ENCODE assay signal across 8 cellular contexts in genomic region chr2:175181104-175181876, GRCh38. TPM values are rescaled to one million over a fixed set of nuclear protein-coding genes. Genes with fewer than 3 reads are reported as not detected.
DNase-seq lines count a peak whose midpoint lies in the region; ATAC-seq, FAIRE-seq and TF ChIP-seq lines count a peak whose summit lies in the region.

Gene ATP5MC3, minus strand, starts transcription at chr2:175181710. Its CDS starts 317 bp downstream, at chr2:175181393.

- no peaks in the 10 kb centered on the region; a peak in 2 of 5 replicates for H3K27me3 ChIP-seq in HepG2 (ENCODE audit: control insufficient read depth in 1 of 2, insufficient read depth in 2 of 2, low read length in 2 of 2)

- in situ Hi-C loops in HepG2 (cut with HindIII; ENCODE audit: extremely low pct_ligation_motif_present, low pct_unique_long_range_greater_than_20kb), result loop anchor here (10.0 kb wide), 1 partner anchor 146 kb away; no protein-coding TSS in a partner anchor

- no peak for TF ChIP-seq RAD21 in HepG2 (CRISPR knock-in tag; IDR thresholded peaks at IDR 0.05)

- peak within 1 kb of the TSS; percentile 99 for H2AFZ ChIP-seq in HepG2 (ENCODE audit: low read length)

- peaks cover 16% of the 10 kb centered on the region for H3K4me1 Mint-ChIP-seq in dendritic cell treated with granulocyte-macrophage colony-stimulating factor and Interleukin-4, amounts not matched to agents 40 ng/mL and 50 ng/mL, for 4 days (ENCODE audit: low read depth)

- intact Hi-C loops in dendritic cell treated with granulocyte-macrophage colony-stimulating factor and Interleukin-4, amounts not matched to agents 40 ng/mL and 50 ng/mL, for 4 days (cut with micrococcal nuclease), result loop anchor here (1.0 kb wide), 1 partner anchor 13 kb away; the partner anchor contains the start of gene ATF2
- intact Hi-C loops in HepG2 (cut with micrococcal nuclease; ENCODE audit: unreplicated experiment), result loop anchor here (1.0 to 2.0 kb wide), 2 partner anchors 13 to 150 kb away; partner anchors contain the start of gene ATF2

- ATAC-seq in GM19328 (IDR thresholded peaks at IDR 0.05; ENCODE audit: unreplicated experiment), result peak; percentile 84
- ATAC-seq in HG03520 (IDR thresholded peaks at IDR 0.05; ENCODE audit: unreplicated experiment), result peak; percentile 79
- peak; percentile 95 for ATAC-seq in HepG2

- peak within 1 kb of the TSS; percentile 95 for H3K27ac Mint-ChIP-seq in dendritic cell treated with granulocyte-macrophage colony-stimulating factor and Interleukin-4, amounts not matched to agents 40 ng/mL and 50 ng/mL, for 4 days

- peaks cover 37% of the 10 kb centered on the region for H3K79me2 ChIP-seq in HepG2 (ENCODE audit: insufficient read depth, low read length)

- H3K36me3 ChIP-seq in HepG2 (replicated peaks in 1 of 2; ENCODE audit: control insufficient read depth in 1 of 2, insufficient read depth in 2 of 2, low read length in 2 of 2), result peaks cover 2 to 36% of the 10 kb centered on the region in 2 experiments; a peak in 4 of 5 replicates

- CTCF ChIA-PET in HepG2 (lab: Yijun Ruan, JAX; ENCODE audit: low intra/inter-chr PET ratio, low total read pairs), result no interaction called here

- no peaks in the 10 kb centered on the region for H3K9me3 Mint-ChIP-seq in dendritic cell treated with granulocyte-macrophage colony-stimulating factor and Interleukin-4, amounts not matched to agents 40 ng/mL and 50 ng/mL, for 4 days

- peak; percentile 25; the same call in 1 of the 2 replicates for TF ChIP-seq CTCF in C4-2B (conservative IDR thresholded peaks at IDR 0.05)
- TF ChIP-seq CTCF in HepG2 (CRISPR knock-in tag; IDR thresholded peaks at IDR 0.05), result peak; percentile 43; the same call in 1 of the 2 replicates

- POLR2A ChIA-PET in HepG2 (lab: Yijun Ruan, JAX), result interaction anchor here (1.6 to 2.7 kb wide), 3 partner anchors 13 to 118 kb away, joined by 3 to 15 read pairs (median 3); partner anchors contain the start of gene ATF2

- peaks cover 2% of the 10 kb centered on the region for H3K27me3 Mint-ChIP-seq in dendritic cell treated with granulocyte-macrophage colony-stimulating factor and Interleukin-4, amounts not matched to agents 40 ng/mL and 50 ng/mL, for 4 days

- peak within 1 kb of the TSS; percentile 83 for H3K4me2 ChIP-seq in HepG2 (ENCODE audit: low read depth, low read length)

- peaks cover 59% of the 10 kb centered on the region for H3K36me3 Mint-ChIP-seq in dendritic cell treated with granulocyte-macrophage colony-stimulating factor and Interleukin-4, amounts not matched to agents 40 ng/mL and 50 ng/mL, for 4 days (ENCODE audit: low read depth)

- peaks cover 26% of the 10 kb centered on the region for H4K20me1 ChIP-seq in HepG2 (ENCODE audit: insufficient read depth, low read length)

- FAIRE-seq in HepG2 (lab: Jason Lieb, UNC), result peak; percentile 83

- H3K9ac ChIP-seq in HepG2 (ENCODE audit: insufficient read depth, low read depth, low read length), result peak within 1 kb of the TSS; percentile 98

- peaks cover 32% of the 10 kb centered on the region for H3K4me1 ChIP-seq in HepG2 (ENCODE audit: insufficient read depth, low read length)

- peak; percentile 83 to 98 for TF ChIP-seq POLR2A in HepG2 (IDR thresholded peaks at IDR 0.05; ENCODE audit: insufficient read depth in 1 of 2, low read depth in 2 of 2, low read length in 2 of 2)

- peak within 1 kb of the TSS; percentile 92 for H3K4me3 Mint-ChIP-seq in dendritic cell treated with granulocyte-macrophage colony-stimulating factor and Interleukin-4, amounts not matched to agents 40 ng/mL and 50 ng/mL, for 4 days

- H3K4me3 ChIP-seq in HepG2 (replicated peaks in 1 of 3; ENCODE audit: insufficient read depth in 1 of 3, low read depth in 2 of 3, low read length in 3 of 3), result peak within 1 kb of the TSS; percentile 74 to 97 (median 82)

- WGBS in HepG2 (ENCODE audit: low lambda C conversion rate), result under 1% methylated on average over 40 of the region's 53 CpGs

- TF ChIP-seq EP300 in HepG2 (IDR thresholded peaks at IDR 0.05; ENCODE audit: low read depth in 2 of 2, low read length in 2 of 2) (peak in 1 of 2 experiments; percentile 57; a peak in 2 of 4 replicates), HepG2 (CRISPR knock-in tag; IDR thresholded peaks at IDR 0.05; ENCODE audit: borderline replicate concordance) (peak; percentile 58; the same call in 1 of the 2 replicates)

- DNase-seq in NCI-H748 (lab: John Stamatoyannopoulos, UW; ENCODE audit: unreplicated experiment) (peak; percentile 97), HepG2 (ENCODE audit: low spot score) (peak; percentile 96)
- DNase-seq in activated CD4-positive, alpha-beta T cell treated with anti-CD3 and anti-CD28 coated beads, Interleukin-2, amount 50 U/mL, for 24 hours (ENCODE audit: low read depth in 1 of 2, low spot score in 1 of 2), result peak; percentile 86 to 90
- peak; percentile 91 for DNase-seq in stimulated activated CD4-positive, alpha-beta T cell treated with anti-CD3 and anti-CD28 coated beads, Interleukin-4, amount 100 ng/mL, for 1 hour

- TSS peak; percentile 82 for BruUV-seq in HepG2 (replicated peaks; lab: Mats Ljungman, UMichigan)

- H3K9me3 ChIP-seq in HepG2 (ENCODE audit: low read length), result no peaks in the 10 kb centered on the region

- peak within 1 kb of the TSS; percentile 98 for H3K27ac ChIP-seq in C4-2B
- peak within 1 kb of the TSS; percentile 88 for H3K27ac ChIP-seq in HepG2 (ENCODE audit: extremely low read length, insufficient read depth, low read length)

TF ChIP-seq in HepG2, 621 proteins besides CTCF, POLR2A, EP300 and RAD21 (continues in another document):
- TF ChIP-seq ZFYVE20 (CRISPR knock-in tag; IDR thresholded peaks at IDR 0.05; ENCODE audit: borderline replicate concordance, low read depth) (no peak), HDAC1 (CRISPR knock-in tag; IDR thresholded peaks at IDR 0.05) (peak; percentile 67), ELF4 (CRISPR knock-in tag; IDR thresholded peaks at IDR 0.05; ENCODE audit: borderline replicate concordance) (peak; percentile 91; the same call in 1 of the 2 replicates), EZH2 (conservative IDR thresholded peaks at IDR 0.05; ENCODE audit: low read depth, low read length) (no peak), ZBTB7A (CRISPR knock-in tag; IDR thresholded peaks at IDR 0.05) (peak; percentile 10; the same call in 1 of the 2 replicates), PAWR (CRISPR knock-in tag; IDR thresholded peaks at IDR 0.05; ENCODE audit: borderline replicate concordance) (no peak), DR1 (CRISPR knock-in tag; IDR thresholded peaks at IDR 0.05) (peak; percentile 95), ZKSCAN5 (CRISPR knock-in tag; IDR thresholded peaks at IDR 0.05) (no peak), NONO (IDR thresholded peaks at IDR 0.05) (no peak), NONO (CRISPR knock-in tag; conservative IDR thresholded peaks at IDR 0.05) (peak; percentile 85; the same call in 1 of the 2 replicates), ZNF460 (CRISPR knock-in tag; IDR thresholded peaks at IDR 0.05; ENCODE audit: borderline replicate concordance) (no peak; the same call in 1 of the 2 replicates), FOXC1 (CRISPR knock-in tag; IDR thresholded peaks at IDR 0.05; ENCODE audit: borderline replicate concordance) (peak; percentile 75), ZNF776 (CRISPR knock-in tag; IDR thresholded peaks at IDR 0.05) (peak; percentile 93; the same call in 1 of the 2 replicates), THYN1 (CRISPR knock-in tag; IDR thresholded peaks at IDR 0.05; ENCODE audit: borderline replicate concordance, low read depth) (no peak; the same call in 1 of the 2 replicates), ZSCAN29 (CRISPR knock-in tag; conservative IDR thresholded peaks at IDR 0.05) (no peak), SKI (IDR thresholded peaks at IDR 0.05; ENCODE audit: partially characterized antibody) (peak; percentile 58), XRCC5 (optimal IDR thresholded peaks at IDR 0.05; ENCODE audit: low read length) (peak; percentile 80), TEAD2 (CRISPR knock-in tag; IDR thresholded peaks at IDR 0.05) (no peak), ZNF484 (CRISPR knock-in tag; IDR thresholded peaks at IDR 0.05; ENCODE audit: borderline replicate concordance, low read depth) (no peak), ZFP36 (IDR thresholded peaks at IDR 0.05; ENCODE audit: borderline replicate concordance, low read depth, low read length, partially characterized antibody) (no peak), ZNF205 (CRISPR knock-in tag; IDR thresholded peaks at IDR 0.05) (peak; percentile 78), ATF7 (IDR thresholded peaks at IDR 0.05) (no peak), ATF7 (CRISPR knock-in tag; IDR thresholded peaks at IDR 0.05) (no peak), JUN (CRISPR knock-in tag; IDR thresholded peaks at IDR 0.05) (no peak)

RNA-seq across cellular contexts. Expression of gene ATP5MC3, which starts in this region (rescaled TPM):
- 676 and 882 TPM in 2 replicates for total RNA-seq in HepG2 (2016; rRNA removed; fragmentation: Illumina TruSeq; extraction: Trizol)
- total RNA-seq in HepG2 (2016; cell fraction: cytosol; rRNA removed; fragmentation: Illumina TruSeq; extraction: Trizol; ENCODE audit: low read depth), result 124 and 136 TPM in 2 replicates
- total RNA-seq in HepG2 (2016; cell fraction: insoluble cytoplasmic fraction; rRNA removed; fragmentation: Illumina TruSeq; extraction: Trizol), result 688 and 928 TPM in 2 replicates
- 165 and 177 TPM in 2 replicates for total RNA-seq in HepG2 (2016; cell fraction: membrane; rRNA removed; fragmentation: Illumina TruSeq; extraction: Trizol)
- 246 and 253 TPM in 2 replicates for total RNA-seq in HepG2 (2016; cell fraction: nucleus; rRNA removed; fragmentation: Illumina TruSeq; extraction: Trizol)
- 732 and 1,007 TPM in 2 replicates for polyA plus RNA-seq in HepG2 (2011; rRNA removed)
- polyA plus RNA-seq in HepG2 (2011; cell fraction: cytosol; rRNA removed), result 686 and 795 TPM in 2 replicates
- polyA plus RNA-seq in HepG2 (2011; cell fraction: nucleus; rRNA removed), result 192 and 230 TPM in 2 replicates
- polyA plus RNA-seq in HepG2 (2012), result 423 and 600 TPM in 2 replicates
- polyA plus RNA-seq in HepG2 (2016; cell fraction: cytosol; fragmentation: Illumina TruSeq; extraction: Trizol; ENCODE audit: low read depth), result 139 and 168 TPM in 2 replicates
- polyA plus RNA-seq in HepG2 (2016; cell fraction: insoluble cytoplasmic fraction; fragmentation: Illumina TruSeq; extraction: Trizol; ENCODE audit: low read depth), result 890 and 976 TPM in 2 replicates
- polyA plus RNA-seq in HepG2 (2016; cell fraction: membrane; fragmentation: Illumina TruSeq; extraction: Trizol; ENCODE audit: low read depth), result 161 and 175 TPM in 2 replicates
- polyA plus RNA-seq in HepG2 (2016; cell fraction: nucleus; fragmentation: Illumina TruSeq; extraction: Trizol; ENCODE audit: insufficient read depth, low read depth), result 342 and 360 TPM in 2 replicates
- 217 and 353 TPM in 2 replicates for polyA minus RNA-seq in HepG2 (2011; rRNA and poly(A)+ RNA removed; ENCODE audit: low replicate concordance)
- polyA minus RNA-seq in HepG2 (2011; cell fraction: cytosol; rRNA and poly(A)+ RNA removed), result 159 and 173 TPM in 2 replicates
- 116 and 118 TPM in 2 replicates for polyA minus RNA-seq in HepG2 (2011; cell fraction: nucleus; rRNA and poly(A)+ RNA removed)

Comparison
In these comparisons a context has a peak if more than half of its experiments do, and no peak if none do; other contexts are left out.
1. Peak in every context shown above with its lines: DNase-seq, ATAC-seq, H3K4me3 ChIP-seq and H3K27ac ChIP-seq.